Comparison of ENCODE assay signal across 21 cellular contexts in the genomic region with DNA sequence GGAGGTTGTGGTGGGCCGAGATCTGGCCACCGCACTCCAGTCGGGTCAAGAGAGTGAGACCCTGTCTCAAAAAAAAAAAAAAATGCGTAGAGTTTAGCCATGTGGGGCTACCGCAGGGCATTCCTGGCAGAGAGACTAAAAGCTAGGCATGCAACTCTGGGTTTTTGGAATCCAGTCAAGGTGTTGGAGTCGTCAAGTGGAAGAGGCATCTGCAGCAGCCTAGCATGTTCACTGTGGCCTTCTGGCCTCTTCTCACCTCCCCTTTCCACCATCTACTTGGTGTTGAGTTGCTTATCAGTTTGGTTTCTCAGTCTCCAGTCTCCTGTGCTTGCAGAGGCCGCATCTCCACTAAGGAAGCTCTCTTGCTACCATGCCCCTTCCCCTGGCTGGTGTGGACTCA.
"Had no signal": no experiment of that assay in that cellular context is flagged by ENCODE, and none has a peak within 500 bp of the region (broad histone marks: within the 10 kb centered on the region; RNA-seq: fewer than 3 reads in every experiment).

No MANE protein-coding gene starts in this region.

- ATAC-seq: Panc1 had no signal

- DNase-seq: Kasumi-1, KG1, MM.1S, MV-4-11, NCI-H1092, NCI-H1417 treated with DMSO at 0.1 percent for 48 hours, NCI-H1436 treated with DMSO at 0.1 percent for 48 hours, NCI-H1694 treated with DMSO at 0.1 percent for 48 hours, NCI-H187 treated with DMSO at 0.1 percent for 48 hours, NCI-H2029, NCI-H2171 treated with DMSO at 0.1 percent for 48 hours, NCI-H2227 treated with DMSO at 0.1 percent for 48 hours, NCI-H446, NCI-H524 treated with DMSO at 0.1 percent for 48 hours, NCI-H526 treated with DMSO at 0.1 percent for 48 hours, PC-9, Right ventricle myocardium superior, SHP77 treated with DMSO at 0.1 percent for 48 hours, SK-N-SH, SW 1271 had no signal
